Comparison of ENCODE assay signal across 1 cellular context in the genomic region with DNA sequence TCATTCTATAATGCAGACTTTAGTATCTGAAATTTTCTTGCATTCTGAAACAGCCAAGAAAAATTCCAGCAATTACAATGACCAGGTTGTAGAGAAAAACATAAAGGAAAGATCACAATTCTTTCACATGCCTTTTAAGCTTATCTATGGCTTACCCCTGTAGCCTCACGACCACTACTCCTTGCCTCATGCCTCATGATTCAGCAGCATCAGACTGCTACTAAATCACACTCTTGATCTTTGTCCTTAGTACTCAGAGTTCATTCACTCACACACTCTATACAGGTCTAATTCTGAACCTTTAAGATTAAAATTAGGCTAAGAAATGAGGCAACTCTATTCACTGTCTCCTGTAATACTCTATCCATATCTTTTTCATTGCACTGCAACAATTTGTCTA.
TF ChIP-seq lines count a peak whose summit lies in the region.

No MANE protein-coding gene starts in this region.

TF ChIP-seq in SK-N-SH treated with all-trans-retinoic acid at 6 μM for 48 hours, 23 proteins besides CTCF, POLR2A, EP300 and RAD21 (continued from another document):
- no peak for TF ChIP-seq ZFP3 (CRISPR knock-in tag; IDR thresholded peaks at IDR 0.05)
